In genomic region chr21:22670148-22670547, GRCh38 we compare ENCODE assay signal across 23 cellular contexts.
DNase-seq lines count a peak whose midpoint lies in the region; ATAC-seq, FAIRE-seq and TF ChIP-seq lines count a peak whose summit lies in the region.
"Had no signal": no experiment of that assay in that cellular context is flagged by ENCODE, and none has a peak within 500 bp of the region (broad histone marks: within the 10 kb centered on the region; RNA-seq: fewer than 3 reads in every experiment).

No MANE protein-coding gene starts in this region.

- no peak overlapping the region for H4K91ac ChIP-seq in IMR-90 (ENCODE audit: insufficient read depth, low read depth, low read length)

- H3K4me1 Mint-ChIP-seq in GM23338, result no peaks in the 10 kb centered on the region
- H3K4me1 Mint-ChIP-seq in CD4-positive, alpha-beta memory T cell, result no peaks in the 10 kb centered on the region
- H3K4me1 Mint-ChIP-seq: CD14-positive monocyte; CD4-positive, CD25-positive, alpha-beta regulatory T cell had no signal

- BruUV-seq in IMR-90 (replicated peaks; lab: Mats Ljungman, UMichigan) (no TSS peak), K562 (replicated peaks; lab: Mats Ljungman, UMichigan) (no TSS peak)

- no peak overlapping the region for H2AK5ac ChIP-seq in IMR-90 (ENCODE audit: low read depth, low read length)

- no peak overlapping the region for H3K23ac ChIP-seq in IMR-90 (ENCODE audit: low read depth, low read length)

- H3K27me3 ChIP-seq in GM23338 (ENCODE audit: insufficient read depth) (no peaks in the 10 kb centered on the region), IMR-90 (ENCODE audit: control insufficient read depth, insufficient read depth, low read length) (no peaks in the 10 kb centered on the region), K562 (ENCODE audit: control insufficient read depth in 2 of 2, insufficient read depth in 2 of 2, low read length in 2 of 2) (no peaks in the 10 kb centered on the region)
- no peaks in the 10 kb centered on the region for H3K27me3 ChIP-seq in CD4-positive, alpha-beta memory T cell (ENCODE audit: insufficient read depth, low read length)
- H3K27me3 ChIP-seq: BE2C, BLaER1 had no signal

- DNase-seq in GM23338 (ENCODE audit: low spot score) (no peak), IMR-90 (no peak), K562 (ENCODE audit: extremely low read depth in 1 of 4, low spot score in 3 of 4) (no peak), GM13977 (ENCODE audit: low spot score) (no peak)
- DNase-seq in CD4-positive, alpha-beta memory T cell, result no peak
- DNase-seq: 8988T; ACHN; BE2C; C1 segment of cervical spinal cord; Caco-2; Calu3; CD4-positive, CD25-positive, alpha-beta regulatory T cell; CD8-positive, alpha-beta T cell; DMS79 treated with DMSO at 0.1 percent for 48 hours; GF-D8 had no signal

- intact Hi-C loops in IMR-90 (cut with micrococcal nuclease), result no loop called here
- intact Hi-C loops in K562 (cut with micrococcal nuclease), result no loop called here
- intact Hi-C loops in CD4-positive, alpha-beta memory T cell (cut with micrococcal nuclease), result no loop called here

- in situ Hi-C loops in IMR-90 (cut with MboI; ENCODE audit: low sequenced_read_pairs) (no loop called here), K562 (cut with MboI) (no loop called here), GM13977 (cut with MboI; ENCODE audit: low pct_unique_long_range_greater_than_20kb, low sequenced_read_pairs, unreplicated experiment) (no loop called here)

- no peak overlapping the region for H2BK120ac ChIP-seq in IMR-90 (ENCODE audit: low read depth, low read length)

- H3K9me3 ChIP-seq in IMR-90 (ENCODE audit: control insufficient read depth, insufficient read depth, low read length) (peaks cover 13% of the 10 kb centered on the region; the same call in 1 of the 2 replicates), K562 (replicated peaks; ENCODE audit: control insufficient read depth, insufficient read depth, low read depth, low read length) (no peaks in the 10 kb centered on the region)
- no peaks in the 10 kb centered on the region for H3K9me3 ChIP-seq in CD4-positive, alpha-beta memory T cell (ENCODE audit: control insufficient read depth in 1 of 2, low read length in 2 of 2)
- H3K9me3 ChIP-seq: BE2C, Caco-2 had no signal

- H2BK15ac ChIP-seq in IMR-90 (ENCODE audit: low read depth, low read length), result no peak overlapping the region

- ATAC-seq in GM23338 (no peak), IMR-90 (ENCODE audit: low read depth) (no peak), K562 (no peak), GM19397 (IDR thresholded peaks at IDR 0.05; ENCODE audit: unreplicated experiment) (no peak)
- ATAC-seq: CD8-positive, alpha-beta T cell had no signal

- H3K14ac ChIP-seq in IMR-90 (replicated peaks; ENCODE audit: low read depth, low read length), result no peak overlapping the region

- no peak overlapping the region for H2BK20ac ChIP-seq in IMR-90 (ENCODE audit: low read depth, low read length)

- no peak for TF ChIP-seq CTCF in GM23338 (conservative IDR thresholded peaks at IDR 0.05; ENCODE audit: low read depth in 2 of 2)
- TF ChIP-seq CTCF in IMR-90 (conservative IDR thresholded peaks at IDR 0.05; ENCODE audit: low read depth, low read length), result no peak
- no peak for TF ChIP-seq CTCF in K562 (IDR thresholded peaks at IDR 0.05 in 2 of 3, conservative IDR thresholded peaks at IDR 0.05 in 1 of 3; ENCODE audit: insufficient read depth in 2 of 3, low read depth in 1 of 3, low read length in 3 of 3)
- no peak for TF ChIP-seq CTCF in GM13977 (IDR thresholded peaks at IDR 0.05; ENCODE audit: extremely low read depth, insufficient read depth, missing control alignments)

- no CpG with 5 or more reads among the region's 1 CpG for WGBS in IMR-90 (ENCODE audit: extremely low coverage in 2 of 2, insufficient read length in 1 of 2), 2 experiments
- 0% methylated on average over 1 of the region's 1 CpG for WGBS in K562 (ENCODE audit: insufficient coverage, low coverage, missing lambda C conversion rate)

- H3K79me1 ChIP-seq in IMR-90 (ENCODE audit: low read depth in 1 of 2, low read length in 2 of 2), result no peaks in the 10 kb centered on the region

- H3K9me1 ChIP-seq in IMR-90 (ENCODE audit: insufficient read depth, low read length) (no peaks in the 10 kb centered on the region), K562 (ENCODE audit: control insufficient read depth, insufficient read depth, low read length) (no peaks in the 10 kb centered on the region)

- H3K9ac ChIP-seq in IMR-90 (ENCODE audit: low read depth, low read length) (no peak overlapping the region), K562 (ENCODE audit: insufficient read depth in 1 of 2, low read depth in 2 of 2, low read length in 2 of 2) (no peak overlapping the region)
- H3K9ac ChIP-seq: BLaER1 had no signal

- no peak overlapping the region for H3K4me3 Mint-ChIP-seq in GM23338
- no peak overlapping the region for H3K4me3 Mint-ChIP-seq in CD4-positive, alpha-beta memory T cell
- H3K4me3 Mint-ChIP-seq: CD14-positive monocyte; CD4-positive, CD25-positive, alpha-beta regulatory T cell; CD8-positive, alpha-beta T cell had no signal

- no peak overlapping the region for H3K4me3 ChIP-seq in GM23338
- no peak overlapping the region for H3K4me3 ChIP-seq in IMR-90 (ENCODE audit: insufficient read depth, low read depth, low read length)
- no peak overlapping the region for H3K4me3 ChIP-seq in K562
- no peak overlapping the region for H3K4me3 ChIP-seq in CD4-positive, alpha-beta memory T cell (ENCODE audit: low read length in 2 of 2)
- H3K4me3 ChIP-seq: BLaER1 had no signal

- peaks cover 28% of the 10 kb centered on the region for H3K9me3 Mint-ChIP-seq in GM23338
- peaks cover 0 to 16% (median 4%) of the 10 kb centered on the region in 8 donors for H3K9me3 Mint-ChIP-seq in CD4-positive, alpha-beta memory T cell

- peaks cover 22% of the 10 kb centered on the region; the same call in 2 of the 3 replicates for H3K36me3 Mint-ChIP-seq in GM23338 (ENCODE audit: low read depth)
- H3K36me3 Mint-ChIP-seq in CD4-positive, alpha-beta memory T cell, result no peaks in the 10 kb centered on the region
- H3K36me3 Mint-ChIP-seq: CD14-positive monocyte; CD4-positive, CD25-positive, alpha-beta regulatory T cell; CD8-positive, alpha-beta T cell had no signal

- H4K20me1 ChIP-seq in GM23338 (replicated peaks; ENCODE audit: insufficient read depth) (no peaks in the 10 kb centered on the region), IMR-90 (ENCODE audit: insufficient read depth, low read length) (no peaks in the 10 kb centered on the region), K562 (replicated peaks; ENCODE audit: control insufficient read depth, insufficient read depth, low read length) (no peaks in the 10 kb centered on the region)
- H4K20me1 ChIP-seq: BLaER1 had no signal

- TF ChIP-seq RAD21 in IMR-90 (IDR thresholded peaks at IDR 0.05; ENCODE audit: low read length) (no peak), K562 (CRISPR knock-in tag; conservative IDR thresholded peaks at IDR 0.05 in 1 of 2, IDR thresholded peaks at IDR 0.05 in 1 of 2) (no peak)

- no peak overlapping the region for H3K56ac ChIP-seq in IMR-90 (ENCODE audit: extremely low read depth, insufficient read depth, low read length)

- no peaks in the 10 kb centered on the region for H3K4me1 ChIP-seq in GM23338 (ENCODE audit: insufficient read depth)
- no peaks in the 10 kb centered on the region for H3K4me1 ChIP-seq in IMR-90 (ENCODE audit: control insufficient read depth, insufficient read depth, low read length)
- no peaks in the 10 kb centered on the region for H3K4me1 ChIP-seq in K562 (replicated peaks in 1 of 2; ENCODE audit: control insufficient read depth in 2 of 2, insufficient read depth in 2 of 2, low read length in 2 of 2)
- no peaks in the 10 kb centered on the region for H3K4me1 ChIP-seq in CD4-positive, alpha-beta memory T cell (ENCODE audit: insufficient read depth, low read length)
- H3K4me1 ChIP-seq: BLaER1, Caco-2 had no signal

- CTCF ChIA-PET in IMR-90 (lab: Yijun Ruan, JAX) (no interaction called here), K562 (lab: Yijun Ruan, JAX; ENCODE audit: low intra/inter-chr PET ratio) (no interaction called here)
- CTCF ChIA-PET in CD4-positive, alpha-beta memory T cell (lab: Charles Lee; ENCODE audit: partially characterized antibody), result no interaction called here

- H2AFZ ChIP-seq in GM23338 (no peak overlapping the region), IMR-90 (replicated peaks; ENCODE audit: low read length, poor library complexity) (no peak overlapping the region), K562 (ENCODE audit: low read depth, low read length) (no peak overlapping the region)

- peaks cover 1% of the 10 kb centered on the region for H3K27me3 Mint-ChIP-seq in GM23338 (ENCODE audit: insufficient read depth, low read depth, poor library complexity)
- no peaks in the 10 kb centered on the region for H3K27me3 Mint-ChIP-seq in CD4-positive, alpha-beta memory T cell
- H3K27me3 Mint-ChIP-seq: CD4-positive, CD25-positive, alpha-beta regulatory T cell had no signal

- H2BK5ac ChIP-seq in IMR-90 (ENCODE audit: low read depth, low read length, poor library complexity, severe bottlenecking), result no peak overlapping the region

- H3K27ac ChIP-seq in GM23338 (ENCODE audit: low read depth) (no peak overlapping the region), IMR-90 (ENCODE audit: insufficient read depth, low read length) (no peak overlapping the region), K562 (ENCODE audit: extremely low read depth, low read depth, low read length) (no peak overlapping the region)
- H3K27ac ChIP-seq in CD4-positive, alpha-beta memory T cell (ENCODE audit: low read depth, low read length), result no peak overlapping the region
- H3K27ac ChIP-seq: BLaER1 had no signal

- no peak overlapping the region for H2AK9ac ChIP-seq in IMR-90 (replicated peaks; ENCODE audit: low read depth, low read length, poor library complexity)

- 0 out of 2 replicates have a peak, but pooled peaks cover 7% of the 10 kb centered on the region for H3K9me2 ChIP-seq in GM23338 (ENCODE audit: insufficient read depth)

- H3K18ac ChIP-seq in IMR-90 (ENCODE audit: low read depth, low read length), result no peak overlapping the region

- H3K4me2 ChIP-seq in GM23338 (no peak overlapping the region), IMR-90 (ENCODE audit: low read depth, low read length) (no peak overlapping the region), K562 (ENCODE audit: insufficient read depth, low read length) (no peak overlapping the region)
- H3K4me2 ChIP-seq: BLaER1 had no signal

- H3K79me2 ChIP-seq in GM23338 (replicated peaks; ENCODE audit: insufficient read depth) (no peaks in the 10 kb centered on the region), K562 (ENCODE audit: control insufficient read depth, insufficient read depth, low read length) (no peaks in the 10 kb centered on the region)

- no peaks in the 10 kb centered on the region for H3F3A ChIP-seq in GM23338 (replicated peaks; ENCODE audit: low read depth)

- dilution Hi-C loops in IMR-90 (cut with HindIII; ENCODE audit: low sequenced_read_pairs, unreplicated experiment), result no loop called here

- H4K5ac ChIP-seq in IMR-90 (ENCODE audit: low read depth, low read length), result no peak overlapping the region

- POLR2A ChIA-PET in IMR-90 (lab: Charles Lee; ENCODE audit: unreplicated experiment) (no interaction called here), K562 (lab: Yijun Ruan, JAX) (no interaction called here)
- POLR2A ChIA-PET in CD4-positive, alpha-beta memory T cell (lab: Charles Lee; ENCODE audit: partially characterized antibody), result no interaction called here

- H4K8ac ChIP-seq in IMR-90 (ENCODE audit: low read depth in 2 of 2, low read length in 2 of 2), result no peak overlapping the region

- H3K36me3 ChIP-seq in GM23338 (ENCODE audit: insufficient read depth), result no peaks in the 10 kb centered on the region; the same call in 1 of the 2 replicates
- no peaks in the 10 kb centered on the region for H3K36me3 ChIP-seq in IMR-90 (ENCODE audit: control insufficient read depth, insufficient read depth, low read length)
- no peaks in the 10 kb centered on the region for H3K36me3 ChIP-seq in K562 (ENCODE audit: control insufficient read depth, insufficient read depth, low read length)
- no peaks in the 10 kb centered on the region for H3K36me3 ChIP-seq in CD4-positive, alpha-beta memory T cell (ENCODE audit: insufficient read depth, low read length)
- H3K36me3 ChIP-seq: BE2C, BLaER1 had no signal

- no peak for TF ChIP-seq POLR2A in IMR-90 (IDR thresholded peaks at IDR 0.05; ENCODE audit: low read depth, low read length)
- TF ChIP-seq POLR2A in K562 (conservative IDR thresholded peaks at IDR 0.05), result no peak

- FAIRE-seq in K562 (lab: Jason Lieb, UNC), result no peak
- FAIRE-seq: A204.1, D721Med, G401.6, GM12891, GM18507 had no signal

- H3K4ac ChIP-seq in IMR-90 (ENCODE audit: low read depth, low read length), result no peak overlapping the region

- 0 out of 2 replicates have a peak overlapping the region, but pooled peaks have one; percentile 50 for H3K27ac Mint-ChIP-seq in GM23338
- no peak overlapping the region for H3K27ac Mint-ChIP-seq in CD4-positive, alpha-beta memory T cell
- H3K27ac Mint-ChIP-seq: CD14-positive monocyte; CD4-positive, CD25-positive, alpha-beta regulatory T cell; CD8-positive, alpha-beta T cell had no signal

- no peak for TF ChIP-seq EP300 in K562 (IDR thresholded peaks at IDR 0.05; ENCODE audit: low read length)
